22 cellular contexts compared by ENCODE assay signal in genomic region chrX:71573591-71573990, GRCh38. TPM values are rescaled to one million over a fixed set of nuclear protein-coding genes. Genes with fewer than 3 reads are reported as not detected.
A peak's percentile ranks its signal among the peaks of the same experiment; 100 is the strongest.
DNase-seq lines count a peak whose midpoint lies in the region; ATAC-seq lines count a peak whose summit lies in the region.
"Had no signal": no experiment of that assay in that cellular context is flagged by ENCODE, and none has a peak within 500 bp of the region (broad histone marks: within the 10 kb centered on the region; RNA-seq: fewer than 3 reads in every experiment).

No MANE protein-coding gene starts in this region.

- CTCF ChIA-PET in activated CD4-positive, alpha-beta T cell treated with anti-CD3 and anti-CD28 coated beads, Interleukin-2, amount 10 ng/mL, durations not matched to agents 7 days and 5 days (lab: Charles Lee), result no interaction called here
- CTCF ChIA-PET in activated CD4-positive, alpha-beta T cell treated with anti-CD3 and anti-CD28 coated beads for 36 hours (lab: Charles Lee), result interaction anchor here (0.8 kb wide), 1 partner anchor 557 kb away, joined by 4 read pairs; no protein-coding TSS in a partner anchor

- no peaks in the 10 kb centered on the region for H3K27me3 Mint-ChIP-seq in activated CD4-positive, alpha-beta T cell treated with anti-CD3 and anti-CD28 coated beads, Interleukin-2, amount 10 ng/mL, durations not matched to agents 7 days and 5 days
- no peaks in the 10 kb centered on the region for H3K27me3 Mint-ChIP-seq in activated CD4-positive, alpha-beta T cell treated with anti-CD3 and anti-CD28 coated beads for 36 hours
- H3K27me3 Mint-ChIP-seq in activated naive CD4-positive, alpha-beta T cell treated with anti-CD3 and anti-CD28 coated beads, Interleukin-2, amount 50 U/mL, for 24 hours, result no peaks in the 10 kb centered on the region
- no peaks in the 10 kb centered on the region for H3K27me3 Mint-ChIP-seq in activated naive CD8-positive, alpha-beta T cell

- POLR2A ChIA-PET in activated CD4-positive, alpha-beta T cell treated with anti-CD3 and anti-CD28 coated beads, Interleukin-2, amount 10 ng/mL, durations not matched to agents 7 days and 5 days (lab: Charles Lee), result no interaction called here
- POLR2A ChIA-PET in activated CD4-positive, alpha-beta T cell treated with anti-CD3 and anti-CD28 coated beads for 36 hours (lab: Charles Lee), result no interaction called here

- H3K36me3 Mint-ChIP-seq in activated CD4-positive, alpha-beta T cell treated with anti-CD3 and anti-CD28 coated beads, Interleukin-2, amount 10 ng/mL, durations not matched to agents 7 days and 5 days (ENCODE audit: low read depth), result peaks cover 36% of the 10 kb centered on the region
- peaks cover 49% of the 10 kb centered on the region for H3K36me3 Mint-ChIP-seq in activated CD4-positive, alpha-beta T cell treated with anti-CD3 and anti-CD28 coated beads for 36 hours (ENCODE audit: low read depth)
- peaks cover 3% of the 10 kb centered on the region for H3K36me3 Mint-ChIP-seq in activated naive CD4-positive, alpha-beta T cell treated with anti-CD3 and anti-CD28 coated beads, Interleukin-2, amount 50 U/mL, for 24 hours
- no peaks in the 10 kb centered on the region for H3K36me3 Mint-ChIP-seq in activated naive CD8-positive, alpha-beta T cell
- H3K36me3 Mint-ChIP-seq in stimulated activated effector memory CD8-positive, alpha-beta T cell treated with anti-CD3 and anti-CD28 coated beads, Interleukin-12 subunit alpha, Interleukin-12 subunit beta, amount 100 ng/mL, for 72 hours, result peaks cover 98% of the 10 kb centered on the region

- no peak for ATAC-seq in activated CD4-positive, alpha-beta T cell treated with anti-CD3 and anti-CD28 coated beads for 36 hours
- ATAC-seq in stimulated activated effector memory CD8-positive, alpha-beta T cell treated with anti-CD3 and anti-CD28 coated beads, Interleukin-12 subunit alpha, Interleukin-12 subunit beta, amount 100 ng/mL, for 72 hours, result no peak
- no peak for ATAC-seq in GM21526 (IDR thresholded peaks at IDR 0.05; ENCODE audit: low FRiP score, unreplicated experiment)

- no peak overlapping the region for H3K4me3 Mint-ChIP-seq in activated CD4-positive, alpha-beta T cell treated with anti-CD3 and anti-CD28 coated beads, Interleukin-2, amount 10 ng/mL, durations not matched to agents 7 days and 5 days
- no peak overlapping the region for H3K4me3 Mint-ChIP-seq in activated CD4-positive, alpha-beta T cell treated with anti-CD3 and anti-CD28 coated beads for 36 hours
- H3K4me3 Mint-ChIP-seq in activated naive CD4-positive, alpha-beta T cell treated with anti-CD3 and anti-CD28 coated beads, Interleukin-2, amount 50 U/mL, for 24 hours, result no peak overlapping the region
- no peak overlapping the region for H3K4me3 Mint-ChIP-seq in activated naive CD8-positive, alpha-beta T cell
- no peak overlapping the region for H3K4me3 Mint-ChIP-seq in stimulated activated effector memory CD8-positive, alpha-beta T cell treated with anti-CD3 and anti-CD28 coated beads, Interleukin-12 subunit alpha, Interleukin-12 subunit beta, amount 100 ng/mL, for 72 hours

- H3K9me3 Mint-ChIP-seq in activated CD4-positive, alpha-beta T cell treated with anti-CD3 and anti-CD28 coated beads, Interleukin-2, amount 10 ng/mL, durations not matched to agents 7 days and 5 days, result no peaks in the 10 kb centered on the region
- H3K9me3 Mint-ChIP-seq in activated CD4-positive, alpha-beta T cell treated with anti-CD3 and anti-CD28 coated beads for 36 hours (ENCODE audit: low read depth), result no peaks in the 10 kb centered on the region
- no peaks in the 10 kb centered on the region for H3K9me3 Mint-ChIP-seq in activated naive CD4-positive, alpha-beta T cell treated with anti-CD3 and anti-CD28 coated beads, Interleukin-2, amount 50 U/mL, for 24 hours
- H3K9me3 Mint-ChIP-seq in activated naive CD8-positive, alpha-beta T cell (ENCODE audit: low read depth), result no peaks in the 10 kb centered on the region
- no peaks in the 10 kb centered on the region for H3K9me3 Mint-ChIP-seq in stimulated activated effector memory CD8-positive, alpha-beta T cell treated with anti-CD3 and anti-CD28 coated beads, Interleukin-12 subunit alpha, Interleukin-12 subunit beta, amount 100 ng/mL, for 72 hours

- H3K27ac Mint-ChIP-seq in activated CD4-positive, alpha-beta T cell treated with anti-CD3 and anti-CD28 coated beads, Interleukin-2, amount 10 ng/mL, durations not matched to agents 7 days and 5 days, result peak overlapping the region; percentile 19
- no peak overlapping the region for H3K27ac Mint-ChIP-seq in activated CD4-positive, alpha-beta T cell treated with anti-CD3 and anti-CD28 coated beads for 36 hours
- H3K27ac Mint-ChIP-seq in activated naive CD4-positive, alpha-beta T cell treated with anti-CD3 and anti-CD28 coated beads, Interleukin-2, amount 50 U/mL, for 24 hours, result peak overlapping the region; percentile 38
- H3K27ac Mint-ChIP-seq in activated naive CD8-positive, alpha-beta T cell, result peak overlapping the region; percentile 64
- peak overlapping the region; percentile 32 for H3K27ac Mint-ChIP-seq in stimulated activated effector memory CD8-positive, alpha-beta T cell treated with anti-CD3 and anti-CD28 coated beads, Interleukin-12 subunit alpha, Interleukin-12 subunit beta, amount 100 ng/mL, for 72 hours

- intact Hi-C loops in activated CD4-positive, alpha-beta T cell treated with anti-CD3 and anti-CD28 coated beads for 36 hours (cut with DNase I, micrococcal nuclease), result no loop called here

- no peak for DNase-seq in activated CD4-positive, alpha-beta T cell treated with anti-CD3 and anti-CD28 coated beads, Interleukin-2, amount 10 ng/mL, durations not matched to agents 7 days and 5 days
- DNase-seq in activated CD4-positive, alpha-beta T cell treated with anti-CD3 and anti-CD28 coated beads for 36 hours, result no peak
- no peak for DNase-seq in activated naive CD4-positive, alpha-beta T cell treated with Interleukin-2 at 50 U/mL for 16 hours
- no peak for DNase-seq in stimulated activated effector memory CD8-positive, alpha-beta T cell treated with anti-CD3 and anti-CD28 coated beads, Interleukin-12 subunit alpha, Interleukin-12 subunit beta, amount 100 ng/mL, for 72 hours (ENCODE audit: low spot score in 2 of 2)
- no peak for DNase-seq in NCI-H1417 (lab: John Stamatoyannopoulos, UW)
- DNase-seq: DMS153, KBM-7, MV-4-11, NCI-H1105, NCI-H146, NCI-H1930, NCI-H2107, NCI-H526 treated with DMSO at 0.1 percent for 48 hours, Right ventricle myocardium superior, RPMI8226 had no signal

- H3K4me1 Mint-ChIP-seq in activated CD4-positive, alpha-beta T cell treated with anti-CD3 and anti-CD28 coated beads, Interleukin-2, amount 10 ng/mL, durations not matched to agents 7 days and 5 days, result no peaks in the 10 kb centered on the region
- peaks cover 2% of the 10 kb centered on the region for H3K4me1 Mint-ChIP-seq in activated CD4-positive, alpha-beta T cell treated with anti-CD3 and anti-CD28 coated beads for 36 hours
- H3K4me1 Mint-ChIP-seq in activated naive CD4-positive, alpha-beta T cell treated with anti-CD3 and anti-CD28 coated beads, Interleukin-2, amount 50 U/mL, for 24 hours, result peaks cover 3% of the 10 kb centered on the region
- H3K4me1 Mint-ChIP-seq in activated naive CD8-positive, alpha-beta T cell (ENCODE audit: low read depth), result peaks cover 17% of the 10 kb centered on the region
- H3K4me1 Mint-ChIP-seq in stimulated activated effector memory CD8-positive, alpha-beta T cell treated with anti-CD3 and anti-CD28 coated beads, Interleukin-12 subunit alpha, Interleukin-12 subunit beta, amount 100 ng/mL, for 72 hours, result no peaks in the 10 kb centered on the region

RNA-seq across cellular contexts. Expression of gene GCNA, which starts 4.6 kb away (rescaled TPM):
- 1 to 10 TPM; 4.7 to 5.9 TPM for total RNA-seq in activated CD4-positive, alpha-beta T cell treated with anti-CD3 and anti-CD28 coated beads, Interleukin-2, amount 10 ng/mL, durations not matched to agents 7 days and 5 days
- total RNA-seq in activated CD4-positive, alpha-beta T cell treated with anti-CD3 and anti-CD28 coated beads for 36 hours, result 1 to 10 TPM; 3.1 to 3.5 TPM

RNA-seq across cellular contexts. Expression of gene OGT, which starts 40.7 kb away (rescaled TPM):
- total RNA-seq in activated CD4-positive, alpha-beta T cell treated with anti-CD3 and anti-CD28 coated beads, Interleukin-2, amount 10 ng/mL, durations not matched to agents 7 days and 5 days, result 100 to 1,000 TPM; 345 to 362 TPM
- 100 to 1,000 TPM; 331 to 339 TPM for total RNA-seq in activated CD4-positive, alpha-beta T cell treated with anti-CD3 and anti-CD28 coated beads for 36 hours

RNA-seq across cellular contexts. Expression of gene CXCR3, which starts 44.7 kb away (rescaled TPM):
- 10 to 100 TPM; 68.2 to 73.5 TPM for total RNA-seq in activated CD4-positive, alpha-beta T cell treated with anti-CD3 and anti-CD28 coated beads, Interleukin-2, amount 10 ng/mL, durations not matched to agents 7 days and 5 days
- 10 to 100 TPM; 17.5 to 20.1 TPM for total RNA-seq in activated CD4-positive, alpha-beta T cell treated with anti-CD3 and anti-CD28 coated beads for 36 hours
- total RNA-seq: LHCN-M2, MCF 10A, NCI-H460, SJSA1 had no signal
